1 cellular context compared by ENCODE assay signal in the genomic region with DNA sequence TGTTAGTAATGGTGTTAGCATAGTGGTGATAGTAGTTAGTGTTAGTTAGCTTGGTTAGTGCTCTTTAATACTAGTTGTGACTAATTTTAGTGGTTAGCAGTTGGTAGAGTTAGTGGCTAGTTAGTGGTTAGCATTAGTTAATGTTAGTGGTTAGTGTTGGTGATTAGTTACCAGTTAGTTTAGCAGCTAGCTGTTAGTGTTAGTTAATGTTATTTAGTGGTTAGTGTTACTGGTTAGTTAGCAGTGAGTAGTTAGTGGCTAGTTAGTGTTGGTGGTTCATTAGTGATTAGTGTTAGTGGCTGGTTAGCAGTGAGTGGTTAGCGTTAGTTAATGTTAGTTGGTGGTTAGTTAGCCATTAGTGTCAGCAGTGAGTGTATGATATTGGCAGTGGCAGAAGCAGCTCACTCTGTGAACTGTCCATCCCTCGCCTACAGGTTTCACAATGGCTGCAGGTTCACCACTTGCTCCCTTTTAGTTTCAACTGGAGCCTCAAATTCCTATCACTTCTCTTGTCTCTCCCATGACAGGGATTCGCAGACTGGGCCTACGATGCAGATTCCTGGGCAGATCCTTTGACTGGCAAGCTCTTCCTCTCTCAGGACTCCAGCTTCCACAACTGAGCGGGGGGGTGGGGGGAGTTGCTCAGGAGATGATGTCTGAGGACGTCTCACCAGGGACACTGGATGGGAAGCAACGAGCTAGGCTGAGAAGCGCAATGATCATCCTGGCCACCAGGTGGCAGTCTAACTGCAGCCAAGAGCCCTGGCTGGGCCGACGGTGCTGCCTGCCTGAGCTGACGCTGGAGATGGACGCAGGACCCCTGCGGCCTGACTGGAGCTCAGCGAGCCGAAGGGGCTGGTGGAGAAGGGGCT.
TF ChIP-seq lines count a peak whose summit lies in the region.

No MANE protein-coding gene starts in this region.

TF ChIP-seq in HEK293, 187 proteins besides CTCF, POLR2A, EP300 and RAD21 (continued from another document and continues in another):
- no peak for TF ChIP-seq ZNF837 (tag by site-specific recombination; IDR thresholded peaks at IDR 0.05)
- no peak for TF ChIP-seq ZNF175 (tag by site-specific recombination; IDR thresholded peaks at IDR 0.05)
- no peak for TF ChIP-seq ZNF560 (tag by site-specific recombination; IDR thresholded peaks at IDR 0.05; ENCODE audit: borderline replicate concordance)
- TF ChIP-seq ZNF600 (tag by site-specific recombination; IDR thresholded peaks at IDR 0.05): no peak
- peak; percentile 73 for TF ChIP-seq ZBTB20 (tag by site-specific recombination; IDR thresholded peaks at IDR 0.05)
- TF ChIP-seq ZNF529 (tag by site-specific recombination; IDR thresholded peaks at IDR 0.05; ENCODE audit: insufficient replicate concordance): no peak
- TF ChIP-seq KLF8 (tag by site-specific recombination; IDR thresholded peaks at IDR 0.05): no peak
- no peak for TF ChIP-seq ZBTB6 (tag by site-specific recombination; IDR thresholded peaks at IDR 0.05)
- TF ChIP-seq, protein P1, sequence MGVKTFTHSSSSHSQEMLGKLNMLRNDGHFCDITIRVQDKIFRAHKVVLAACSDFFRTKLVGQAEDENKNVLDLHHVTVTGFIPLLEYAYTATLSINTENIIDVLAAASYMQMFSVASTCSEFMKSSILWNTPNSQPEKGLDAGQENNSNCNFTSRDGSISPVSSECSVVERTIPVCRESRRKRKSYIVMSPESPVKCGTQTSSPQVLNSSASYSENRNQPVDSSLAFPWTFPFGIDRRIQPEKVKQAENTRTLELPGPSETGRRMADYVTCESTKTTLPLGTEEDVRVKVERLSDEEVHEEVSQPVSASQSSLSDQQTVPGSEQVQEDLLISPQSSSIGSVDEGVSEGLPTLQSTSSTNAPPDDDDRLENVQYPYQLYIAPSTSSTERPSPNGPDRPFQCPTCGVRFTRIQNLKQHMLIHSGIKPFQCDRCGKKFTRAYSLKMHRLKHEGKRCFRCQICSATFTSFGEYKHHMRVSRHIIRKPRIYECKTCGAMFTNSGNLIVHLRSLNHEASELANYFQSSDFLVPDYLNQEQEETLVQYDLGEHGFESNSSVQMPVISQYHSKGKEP (tag by site-specific recombination; IDR thresholded peaks at IDR 0.05): no peak
- no peak for TF ChIP-seq ZNF677 (tag by site-specific recombination; IDR thresholded peaks at IDR 0.05)
- TF ChIP-seq ZNF394 (tag by site-specific recombination; IDR thresholded peaks at IDR 0.05; ENCODE audit: borderline replicate concordance): no peak
- TF ChIP-seq BCL6B (tag by site-specific recombination; IDR thresholded peaks at IDR 0.05): no peak
- TF ChIP-seq MZF1 (tag by site-specific recombination; IDR thresholded peaks at IDR 0.05; ENCODE audit: borderline replicate concordance): no peak
- TF ChIP-seq ZNF48 (tag by site-specific recombination; IDR thresholded peaks at IDR 0.05): no peak
- TF ChIP-seq, protein P2, sequence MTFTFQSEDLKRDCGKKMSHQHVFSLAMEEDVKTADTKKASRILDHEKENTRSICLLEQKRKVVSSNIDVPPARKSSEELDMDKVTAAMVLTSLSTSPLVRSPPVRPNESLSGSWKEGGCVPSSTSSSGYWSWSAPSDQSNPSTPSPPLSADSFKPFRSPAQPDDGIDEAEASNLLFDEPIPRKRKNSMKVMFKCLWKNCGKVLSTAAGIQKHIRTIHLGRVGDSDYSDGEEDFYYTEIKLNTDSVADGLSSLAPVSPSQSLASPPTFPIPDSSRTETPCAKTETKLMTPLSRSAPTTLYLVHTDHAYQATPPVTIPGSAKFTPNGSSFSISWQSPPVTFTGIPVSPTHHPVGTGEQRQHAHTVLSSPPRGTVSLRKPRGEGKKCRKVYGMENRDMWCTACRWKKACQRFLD (tag by site-specific recombination; IDR thresholded peaks at IDR 0.05): no peak
- TF ChIP-seq ZNF302 (tag by site-specific recombination; IDR thresholded peaks at IDR 0.05; ENCODE audit: low read depth): no peak
- TF ChIP-seq ZNF266 (tag by site-specific recombination; IDR thresholded peaks at IDR 0.05; ENCODE audit: low read depth): 0 out of 2 replicates have a peak, but pooled peaks have one; percentile 23
- TF ChIP-seq, protein P3, sequence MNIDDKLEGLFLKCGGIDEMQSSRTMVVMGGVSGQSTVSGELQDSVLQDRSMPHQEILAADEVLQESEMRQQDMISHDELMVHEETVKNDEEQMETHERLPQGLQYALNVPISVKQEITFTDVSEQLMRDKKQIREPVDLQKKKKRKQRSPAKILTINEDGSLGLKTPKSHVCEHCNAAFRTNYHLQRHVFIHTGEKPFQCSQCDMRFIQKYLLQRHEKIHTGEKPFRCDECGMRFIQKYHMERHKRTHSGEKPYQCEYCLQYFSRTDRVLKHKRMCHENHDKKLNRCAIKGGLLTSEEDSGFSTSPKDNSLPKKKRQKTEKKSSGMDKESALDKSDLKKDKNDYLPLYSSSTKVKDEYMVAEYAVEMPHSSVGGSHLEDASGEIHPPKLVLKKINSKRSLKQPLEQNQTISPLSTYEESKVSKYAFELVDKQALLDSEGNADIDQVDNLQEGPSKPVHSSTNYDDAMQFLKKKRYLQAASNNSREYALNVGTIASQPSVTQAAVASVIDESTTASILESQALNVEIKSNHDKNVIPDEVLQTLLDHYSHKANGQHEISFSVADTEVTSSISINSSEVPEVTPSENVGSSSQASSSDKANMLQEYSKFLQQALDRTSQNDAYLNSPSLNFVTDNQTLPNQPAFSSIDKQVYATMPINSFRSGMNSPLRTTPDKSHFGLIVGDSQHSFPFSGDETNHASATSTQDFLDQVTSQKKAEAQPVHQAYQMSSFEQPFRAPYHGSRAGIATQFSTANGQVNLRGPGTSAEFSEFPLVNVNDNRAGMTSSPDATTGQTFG (tag by site-specific recombination; IDR thresholded peaks at IDR 0.05; ENCODE audit: borderline replicate concordance): no peak
- no peak for TF ChIP-seq ZNF510 (tag by site-specific recombination; IDR thresholded peaks at IDR 0.05; ENCODE audit: insufficient replicate concordance)
- no peak for TF ChIP-seq ZSCAN16 (tag by site-specific recombination; IDR thresholded peaks at IDR 0.05)
- TF ChIP-seq ZNF23 (tag by site-specific recombination; IDR thresholded peaks at IDR 0.05; ENCODE audit: borderline replicate concordance): no peak
- no peak for TF ChIP-seq GFI1B (tag by site-specific recombination; IDR thresholded peaks at IDR 0.05)
- TF ChIP-seq ZBTB48 (tag by site-specific recombination; IDR thresholded peaks at IDR 0.05): no peak
- no peak for TF ChIP-seq ZNF645 (tag by site-specific recombination; IDR thresholded peaks at IDR 0.05)
- TF ChIP-seq ZNF785 (tag by site-specific recombination; IDR thresholded peaks at IDR 0.05): no peak
- no peak for TF ChIP-seq ZNF292 (tag by site-specific recombination; IDR thresholded peaks at IDR 0.05; ENCODE audit: borderline replicate concordance, low read depth)
- TF ChIP-seq ZFP69B (tag by site-specific recombination; IDR thresholded peaks at IDR 0.05): no peak
- TF ChIP-seq ZNF354C (tag by site-specific recombination; IDR thresholded peaks at IDR 0.05; ENCODE audit: borderline replicate concordance, low read depth): no peak
- no peak for TF ChIP-seq ZNF76 (tag by site-specific recombination; IDR thresholded peaks at IDR 0.05; ENCODE audit: borderline replicate concordance, low read depth)
- no peak for TF ChIP-seq ZNF768 (tag by site-specific recombination; IDR thresholded peaks at IDR 0.05)
- TF ChIP-seq, protein P4, sequence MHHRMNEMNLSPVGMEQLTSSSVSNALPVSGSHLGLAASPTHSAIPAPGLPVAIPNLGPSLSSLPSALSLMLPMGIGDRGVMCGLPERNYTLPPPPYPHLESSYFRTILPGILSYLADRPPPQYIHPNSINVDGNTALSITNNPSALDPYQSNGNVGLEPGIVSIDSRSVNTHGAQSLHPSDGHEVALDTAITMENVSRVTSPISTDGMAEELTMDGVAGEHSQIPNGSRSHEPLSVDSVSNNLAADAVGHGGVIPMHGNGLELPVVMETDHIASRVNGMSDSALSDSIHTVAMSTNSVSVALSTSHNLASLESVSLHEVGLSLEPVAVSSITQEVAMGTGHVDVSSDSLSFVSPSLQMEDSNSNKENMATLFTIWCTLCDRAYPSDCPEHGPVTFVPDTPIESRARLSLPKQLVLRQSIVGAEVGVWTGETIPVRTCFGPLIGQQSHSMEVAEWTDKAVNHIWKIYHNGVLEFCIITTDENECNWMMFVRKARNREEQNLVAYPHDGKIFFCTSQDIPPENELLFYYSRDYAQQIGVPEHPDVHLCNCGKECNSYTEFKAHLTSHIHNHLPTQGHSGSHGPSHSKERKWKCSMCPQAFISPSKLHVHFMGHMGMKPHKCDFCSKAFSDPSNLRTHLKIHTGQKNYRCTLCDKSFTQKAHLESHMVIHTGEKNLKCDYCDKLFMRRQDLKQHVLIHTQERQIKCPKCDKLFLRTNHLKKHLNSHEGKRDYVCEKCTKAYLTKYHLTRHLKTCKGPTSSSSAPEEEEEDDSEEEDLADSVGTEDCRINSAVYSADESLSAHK (tag by site-specific recombination; IDR thresholded peaks at IDR 0.05): no peak
- no peak for TF ChIP-seq ZBTB17 (tag by site-specific recombination; IDR thresholded peaks at IDR 0.05)
- peak; percentile 61 for TF ChIP-seq ZNF654 (tag by site-specific recombination; IDR thresholded peaks at IDR 0.05; ENCODE audit: low read depth)
- 0 out of 2 replicates have a peak, but pooled peaks have one; percentile 52 for TF ChIP-seq ZNF155 (tag by site-specific recombination; IDR thresholded peaks at IDR 0.05)
- TF ChIP-seq ATF2 (tag by site-specific recombination; IDR thresholded peaks at IDR 0.05; ENCODE audit: low read depth): no peak
- no peak for TF ChIP-seq ZNF112 (tag by site-specific recombination; IDR thresholded peaks at IDR 0.05)
- TF ChIP-seq PRDM1 (tag by site-specific recombination; IDR thresholded peaks at IDR 0.05): no peak
- no peak for TF ChIP-seq AEBP2 (tag by site-specific recombination; IDR thresholded peaks at IDR 0.05; ENCODE audit: borderline replicate concordance)
